ENCODE assay signal across 1 cellular context in the genomic region with DNA sequence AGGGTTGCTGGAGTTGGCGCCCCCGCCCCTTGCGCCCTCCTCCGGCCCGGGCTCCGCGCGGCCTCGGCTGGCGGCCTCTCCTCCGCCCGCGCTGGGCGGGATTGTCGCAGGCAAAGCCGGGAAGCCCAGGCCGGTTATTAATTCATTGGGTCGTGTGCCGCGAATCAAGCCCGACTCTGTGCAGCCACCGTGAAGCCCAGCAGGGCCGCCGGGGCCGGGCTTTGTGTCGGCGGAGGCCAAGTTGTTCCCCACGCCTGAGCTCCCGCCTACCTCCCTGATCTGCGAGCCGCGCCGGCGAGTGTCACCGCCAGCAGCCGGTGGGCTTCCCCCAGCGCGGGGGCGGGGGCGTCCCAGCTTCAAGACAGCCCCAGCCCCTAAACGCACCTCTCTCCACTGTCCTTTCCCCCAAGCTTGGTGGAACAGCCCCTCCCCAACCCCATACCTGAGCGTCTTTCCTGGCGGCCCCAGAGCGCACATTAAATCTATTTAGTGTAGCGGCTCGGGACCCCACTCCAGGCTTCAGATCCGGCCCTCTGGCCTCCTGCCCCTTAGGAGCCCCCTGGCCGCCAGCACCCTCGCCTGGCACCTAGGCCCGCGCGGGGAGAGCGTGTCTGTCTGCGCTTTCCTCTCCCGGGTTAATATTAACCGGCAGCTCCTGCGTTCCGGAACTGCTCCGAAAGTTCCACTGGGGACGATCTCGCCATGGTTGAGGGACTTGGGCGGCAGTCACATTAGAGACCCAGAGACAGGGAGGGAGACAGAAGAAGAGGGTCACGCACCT.
TF ChIP-seq lines count a peak whose summit lies in the region.

No MANE protein-coding gene starts in this region.

TF ChIP-seq in HepG2, 621 proteins besides CTCF, POLR2A, EP300 and RAD21 (continued from another document and continues in another):
- no peak for TF ChIP-seq MAFF (IDR thresholded peaks at IDR 0.05; ENCODE audit: low read depth, low read length)
- TF ChIP-seq ZNF678 (CRISPR knock-in tag; IDR thresholded peaks at IDR 0.05), result 0 out of 2 replicates have a peak, but pooled peaks have one; percentile 56
- TF ChIP-seq, protein P1, sequence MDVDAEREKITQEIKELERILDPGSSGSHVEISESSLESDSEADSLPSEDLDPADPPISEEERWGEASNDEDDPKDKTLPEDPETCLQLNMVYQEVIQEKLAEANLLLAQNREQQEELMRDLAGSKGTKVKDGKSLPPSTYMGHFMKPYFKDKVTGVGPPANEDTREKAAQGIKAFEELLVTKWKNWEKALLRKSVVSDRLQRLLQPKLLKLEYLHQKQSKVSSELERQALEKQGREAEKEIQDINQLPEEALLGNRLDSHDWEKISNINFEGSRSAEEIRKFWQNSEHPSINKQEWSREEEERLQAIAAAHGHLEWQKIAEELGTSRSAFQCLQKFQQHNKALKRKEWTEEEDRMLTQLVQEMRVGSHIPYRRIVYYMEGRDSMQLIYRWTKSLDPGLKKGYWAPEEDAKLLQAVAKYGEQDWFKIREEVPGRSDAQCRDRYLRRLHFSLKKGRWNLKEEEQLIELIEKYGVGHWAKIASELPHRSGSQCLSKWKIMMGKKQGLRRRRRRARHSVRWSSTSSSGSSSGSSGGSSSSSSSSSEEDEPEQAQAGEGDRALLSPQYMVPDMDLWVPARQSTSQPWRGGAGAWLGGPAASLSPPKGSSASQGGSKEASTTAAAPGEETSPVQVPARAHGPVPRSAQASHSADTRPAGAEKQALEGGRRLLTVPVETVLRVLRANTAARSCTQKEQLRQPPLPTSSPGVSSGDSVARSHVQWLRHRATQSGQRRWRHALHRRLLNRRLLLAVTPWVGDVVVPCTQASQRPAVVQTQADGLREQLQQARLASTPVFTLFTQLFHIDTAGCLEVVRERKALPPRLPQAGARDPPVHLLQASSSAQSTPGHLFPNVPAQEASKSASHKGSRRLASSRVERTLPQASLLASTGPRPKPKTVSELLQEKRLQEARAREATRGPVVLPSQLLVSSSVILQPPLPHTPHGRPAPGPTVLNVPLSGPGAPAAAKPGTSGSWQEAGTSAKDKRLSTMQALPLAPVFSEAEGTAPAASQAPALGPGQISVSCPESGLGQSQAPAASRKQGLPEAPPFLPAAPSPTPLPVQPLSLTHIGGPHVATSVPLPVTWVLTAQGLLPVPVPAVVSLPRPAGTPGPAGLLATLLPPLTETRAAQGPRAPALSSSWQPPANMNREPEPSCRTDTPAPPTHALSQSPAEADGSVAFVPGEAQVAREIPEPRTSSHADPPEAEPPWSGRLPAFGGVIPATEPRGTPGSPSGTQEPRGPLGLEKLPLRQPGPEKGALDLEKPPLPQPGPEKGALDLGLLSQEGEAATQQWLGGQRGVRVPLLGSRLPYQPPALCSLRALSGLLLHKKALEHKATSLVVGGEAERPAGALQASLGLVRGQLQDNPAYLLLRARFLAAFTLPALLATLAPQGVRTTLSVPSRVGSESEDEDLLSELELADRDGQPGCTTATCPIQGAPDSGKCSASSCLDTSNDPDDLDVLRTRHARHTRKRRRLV (CRISPR knock-in tag; IDR thresholded peaks at IDR 0.05), result no peak
- TF ChIP-seq ZSCAN12 (CRISPR knock-in tag; IDR thresholded peaks at IDR 0.05), result no peak
- no peak for TF ChIP-seq ZNF567 (CRISPR knock-in tag; IDR thresholded peaks at IDR 0.05; ENCODE audit: borderline replicate concordance)
- TF ChIP-seq KLF15 (CRISPR knock-in tag; IDR thresholded peaks at IDR 0.05; ENCODE audit: borderline replicate concordance), result peak; percentile 70; the same call in 1 of the 2 replicates
- no peak for TF ChIP-seq SYNCRIP (IDR thresholded peaks at IDR 0.05; ENCODE audit: insufficient read depth, low read depth, low read length)
- no peak for TF ChIP-seq ZNF180 (CRISPR knock-in tag; IDR thresholded peaks at IDR 0.05; ENCODE audit: borderline replicate concordance, low read depth)
- no peak for TF ChIP-seq ONECUT2 (CRISPR knock-in tag; IDR thresholded peaks at IDR 0.05)
- no peak for TF ChIP-seq DMTF1 (CRISPR knock-in tag; IDR thresholded peaks at IDR 0.05)
- no peak for TF ChIP-seq FLYWCH1 (CRISPR knock-in tag; IDR thresholded peaks at IDR 0.05)
- TF ChIP-seq MLLT10 (CRISPR knock-in tag; IDR thresholded peaks at IDR 0.05), result no peak
- TF ChIP-seq ZFP91 (CRISPR knock-in tag; IDR thresholded peaks at IDR 0.05; ENCODE audit: borderline replicate concordance), result peak; percentile 62; the same call in 1 of the 2 replicates
- TF ChIP-seq ZNF607 (CRISPR knock-in tag; IDR thresholded peaks at IDR 0.05; ENCODE audit: borderline replicate concordance), result no peak
- TF ChIP-seq CREM (IDR thresholded peaks at IDR 0.05), result 0 out of 2 replicates have a peak, but pooled peaks have one; percentile 39
- no peak for TF ChIP-seq CREM (CRISPR knock-in tag; IDR thresholded peaks at IDR 0.05)
- TF ChIP-seq RFXAP (CRISPR knock-in tag; IDR thresholded peaks at IDR 0.05; ENCODE audit: borderline replicate concordance), result 0 out of 2 replicates have a peak, but pooled peaks have one; percentile 0
- no peak for TF ChIP-seq MAZ (IDR thresholded peaks at IDR 0.05; ENCODE audit: borderline replicate concordance, low read depth, low read length)
- TF ChIP-seq MAZ (CRISPR knock-in tag; IDR thresholded peaks at IDR 0.05; ENCODE audit: low read depth), result peak; percentile 17; the same call in 1 of the 2 replicates
- TF ChIP-seq, protein P2, sequence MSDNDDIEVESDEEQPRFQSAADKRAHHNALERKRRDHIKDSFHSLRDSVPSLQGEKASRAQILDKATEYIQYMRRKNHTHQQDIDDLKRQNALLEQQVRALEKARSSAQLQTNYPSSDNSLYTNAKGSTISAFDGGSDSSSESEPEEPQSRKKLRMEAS (IDR thresholded peaks at IDR 0.05), result peak; percentile 89
- TF ChIP-seq ZNF549 (CRISPR knock-in tag; IDR thresholded peaks at IDR 0.05), result no peak
- 0 out of 2 replicates have a peak, but pooled peaks have one; percentile 4 for TF ChIP-seq E2F5 (CRISPR knock-in tag; conservative IDR thresholded peaks at IDR 0.05)
- TF ChIP-seq, protein P3, sequence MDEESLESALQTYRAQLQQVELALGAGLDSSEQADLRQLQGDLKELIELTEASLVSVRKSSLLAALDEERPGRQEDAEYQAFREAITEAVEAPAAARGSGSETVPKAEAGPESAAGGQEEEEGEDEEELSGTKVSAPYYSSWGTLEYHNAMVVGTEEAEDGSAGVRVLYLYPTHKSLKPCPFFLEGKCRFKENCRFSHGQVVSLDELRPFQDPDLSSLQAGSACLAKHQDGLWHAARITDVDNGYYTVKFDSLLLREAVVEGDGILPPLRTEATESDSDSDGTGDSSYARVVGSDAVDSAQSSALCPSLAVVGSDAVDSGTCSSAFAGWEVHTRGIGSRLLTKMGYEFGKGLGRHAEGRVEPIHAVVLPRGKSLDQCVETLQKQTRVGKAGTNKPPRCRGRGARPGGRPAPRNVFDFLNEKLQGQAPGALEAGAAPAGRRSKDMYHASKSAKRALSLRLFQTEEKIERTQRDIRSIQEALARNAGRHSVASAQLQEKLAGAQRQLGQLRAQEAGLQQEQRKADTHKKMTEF (CRISPR knock-in tag; IDR thresholded peaks at IDR 0.05), result peak; percentile 17; the same call in 1 of the 2 replicates
- no peak for TF ChIP-seq SRSF1 (optimal IDR thresholded peaks at IDR 0.05; ENCODE audit: low read depth, low read length)
- TF ChIP-seq BRCA1 (CRISPR knock-in tag; IDR thresholded peaks at IDR 0.05), result peak; percentile 68; the same call in 1 of the 2 replicates
- TF ChIP-seq ZNF441 (CRISPR knock-in tag; IDR thresholded peaks at IDR 0.05; ENCODE audit: borderline replicate concordance), result 0 out of 2 replicates have a peak, but pooled peaks have one; percentile 62
- no peak for TF ChIP-seq HMGXB3 (CRISPR knock-in tag; IDR thresholded peaks at IDR 0.05; ENCODE audit: borderline replicate concordance)
- TF ChIP-seq AHR (CRISPR knock-in tag; IDR thresholded peaks at IDR 0.05), result peak; percentile 50; the same call in 1 of the 2 replicates
- no peak for TF ChIP-seq ZNF496 (CRISPR knock-in tag; IDR thresholded peaks at IDR 0.05; ENCODE audit: insufficient replicate concordance)
- peak; percentile 29; the same call in 1 of the 2 replicates for TF ChIP-seq KLF6 (CRISPR knock-in tag; IDR thresholded peaks at IDR 0.05)
- TF ChIP-seq FOXC1 (CRISPR knock-in tag; IDR thresholded peaks at IDR 0.05; ENCODE audit: borderline replicate concordance), result peak; percentile 50; the same call in 1 of the 2 replicates
- TF ChIP-seq THAP11 (CRISPR knock-in tag; IDR thresholded peaks at IDR 0.05), result peak; percentile 60; the same call in 1 of the 2 replicates
- peak; percentile 41; the same call in 1 of the 2 replicates for TF ChIP-seq TOPORS (CRISPR knock-in tag; IDR thresholded peaks at IDR 0.05)
- TF ChIP-seq KLF12 (CRISPR knock-in tag; IDR thresholded peaks at IDR 0.05; ENCODE audit: borderline replicate concordance), result peak; percentile 6; the same call in 1 of the 2 replicates
- TF ChIP-seq ZBTB2 (CRISPR knock-in tag; IDR thresholded peaks at IDR 0.05; ENCODE audit: low read depth), result peak; percentile 40; the same call in 1 of the 2 replicates
